1 cellular context compared by ENCODE assay signal in genomic region chr5:178730940-178731265, GRCh38.
TF ChIP-seq lines count a peak whose summit lies in the region.

No MANE protein-coding gene starts in this region.

TF ChIP-seq in WTC11, 78 proteins besides CTCF, POLR2A, EP300 and RAD21 (continued from another document):
- TF ChIP-seq PREB (CRISPR knock-in tag; IDR thresholded peaks at IDR 0.05; ENCODE audit: borderline replicate concordance) (no peak), USF1 (CRISPR knock-in tag; IDR thresholded peaks at IDR 0.05) (no peak), SMAD4 (CRISPR knock-in tag; IDR thresholded peaks at IDR 0.05) (no peak), GTF2I (CRISPR knock-in tag; conservative IDR thresholded peaks at IDR 0.05) (no peak), ZNF121 (CRISPR knock-in tag; IDR thresholded peaks at IDR 0.05) (no peak), ZNF263 (CRISPR knock-in tag; IDR thresholded peaks at IDR 0.05; ENCODE audit: low read depth) (no peak), JAZF1 (CRISPR knock-in tag; IDR thresholded peaks at IDR 0.05) (no peak), ELF4 (CRISPR knock-in tag; IDR thresholded peaks at IDR 0.05; ENCODE audit: low read depth) (no peak), TEAD4 (CRISPR knock-in tag; IDR thresholded peaks at IDR 0.05) (no peak), GABPB1 (CRISPR knock-in tag; IDR thresholded peaks at IDR 0.05) (no peak), CDX4 (CRISPR knock-in tag; IDR thresholded peaks at IDR 0.05; ENCODE audit: borderline replicate concordance) (no peak), IRF1 (CRISPR knock-in tag; IDR thresholded peaks at IDR 0.05) (no peak), GRHL2 (CRISPR knock-in tag; IDR thresholded peaks at IDR 0.05; ENCODE audit: insufficient replicate concordance, severe bottlenecking) (no peak)
- TF ChIP-seq, protein P1, sequence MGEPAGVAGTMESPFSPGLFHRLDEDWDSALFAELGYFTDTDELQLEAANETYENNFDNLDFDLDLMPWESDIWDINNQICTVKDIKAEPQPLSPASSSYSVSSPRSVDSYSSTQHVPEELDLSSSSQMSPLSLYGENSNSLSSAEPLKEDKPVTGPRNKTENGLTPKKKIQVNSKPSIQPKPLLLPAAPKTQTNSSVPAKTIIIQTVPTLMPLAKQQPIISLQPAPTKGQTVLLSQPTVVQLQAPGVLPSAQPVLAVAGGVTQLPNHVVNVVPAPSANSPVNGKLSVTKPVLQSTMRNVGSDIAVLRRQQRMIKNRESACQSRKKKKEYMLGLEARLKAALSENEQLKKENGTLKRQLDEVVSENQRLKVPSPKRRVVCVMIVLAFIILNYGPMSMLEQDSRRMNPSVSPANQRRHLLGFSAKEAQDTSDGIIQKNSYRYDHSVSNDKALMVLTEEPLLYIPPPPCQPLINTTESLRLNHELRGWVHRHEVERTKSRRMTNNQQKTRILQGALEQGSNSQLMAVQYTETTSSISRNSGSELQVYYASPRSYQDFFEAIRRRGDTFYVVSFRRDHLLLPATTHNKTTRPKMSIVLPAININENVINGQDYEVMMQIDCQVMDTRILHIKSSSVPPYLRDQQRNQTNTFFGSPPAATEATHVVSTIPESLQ (CRISPR knock-in tag; IDR thresholded peaks at IDR 0.05) = no peak
- TF ChIP-seq, protein P2, sequence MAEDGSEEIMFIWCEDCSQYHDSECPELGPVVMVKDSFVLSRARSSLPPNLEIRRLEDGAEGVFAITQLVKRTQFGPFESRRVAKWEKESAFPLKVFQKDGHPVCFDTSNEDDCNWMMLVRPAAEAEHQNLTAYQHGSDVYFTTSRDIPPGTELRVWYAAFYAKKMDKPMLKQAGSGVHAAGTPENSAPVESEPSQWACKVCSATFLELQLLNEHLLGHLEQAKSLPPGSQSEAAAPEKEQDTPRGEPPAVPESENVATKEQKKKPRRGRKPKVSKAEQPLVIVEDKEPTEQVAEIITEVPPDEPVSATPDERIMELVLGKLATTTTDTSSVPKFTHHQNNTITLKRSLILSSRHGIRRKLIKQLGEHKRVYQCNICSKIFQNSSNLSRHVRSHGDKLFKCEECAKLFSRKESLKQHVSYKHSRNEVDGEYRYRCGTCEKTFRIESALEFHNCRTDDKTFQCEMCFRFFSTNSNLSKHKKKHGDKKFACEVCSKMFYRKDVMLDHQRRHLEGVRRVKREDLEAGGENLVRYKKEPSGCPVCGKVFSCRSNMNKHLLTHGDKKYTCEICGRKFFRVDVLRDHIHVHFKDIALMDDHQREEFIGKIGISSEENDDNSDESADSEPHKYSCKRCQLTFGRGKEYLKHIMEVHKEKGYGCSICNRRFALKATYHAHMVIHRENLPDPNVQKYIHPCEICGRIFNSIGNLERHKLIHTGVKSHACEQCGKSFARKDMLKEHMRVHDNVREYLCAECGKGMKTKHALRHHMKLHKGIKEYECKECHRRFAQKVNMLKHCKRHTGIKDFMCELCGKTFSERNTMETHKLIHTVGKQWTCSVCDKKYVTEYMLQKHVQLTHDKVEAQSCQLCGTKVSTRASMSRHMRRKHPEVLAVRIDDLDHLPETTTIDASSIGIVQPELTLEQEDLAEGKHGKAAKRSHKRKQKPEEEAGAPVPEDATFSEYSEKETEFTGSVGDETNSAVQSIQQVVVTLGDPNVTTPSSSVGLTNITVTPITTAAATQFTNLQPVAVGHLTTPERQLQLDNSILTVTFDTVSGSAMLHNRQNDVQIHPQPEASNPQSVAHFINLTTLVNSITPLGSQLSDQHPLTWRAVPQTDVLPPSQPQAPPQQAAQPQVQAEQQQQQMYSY (CRISPR knock-in tag; IDR thresholded peaks at IDR 0.05) = no peak
- TF ChIP-seq, protein P3, sequence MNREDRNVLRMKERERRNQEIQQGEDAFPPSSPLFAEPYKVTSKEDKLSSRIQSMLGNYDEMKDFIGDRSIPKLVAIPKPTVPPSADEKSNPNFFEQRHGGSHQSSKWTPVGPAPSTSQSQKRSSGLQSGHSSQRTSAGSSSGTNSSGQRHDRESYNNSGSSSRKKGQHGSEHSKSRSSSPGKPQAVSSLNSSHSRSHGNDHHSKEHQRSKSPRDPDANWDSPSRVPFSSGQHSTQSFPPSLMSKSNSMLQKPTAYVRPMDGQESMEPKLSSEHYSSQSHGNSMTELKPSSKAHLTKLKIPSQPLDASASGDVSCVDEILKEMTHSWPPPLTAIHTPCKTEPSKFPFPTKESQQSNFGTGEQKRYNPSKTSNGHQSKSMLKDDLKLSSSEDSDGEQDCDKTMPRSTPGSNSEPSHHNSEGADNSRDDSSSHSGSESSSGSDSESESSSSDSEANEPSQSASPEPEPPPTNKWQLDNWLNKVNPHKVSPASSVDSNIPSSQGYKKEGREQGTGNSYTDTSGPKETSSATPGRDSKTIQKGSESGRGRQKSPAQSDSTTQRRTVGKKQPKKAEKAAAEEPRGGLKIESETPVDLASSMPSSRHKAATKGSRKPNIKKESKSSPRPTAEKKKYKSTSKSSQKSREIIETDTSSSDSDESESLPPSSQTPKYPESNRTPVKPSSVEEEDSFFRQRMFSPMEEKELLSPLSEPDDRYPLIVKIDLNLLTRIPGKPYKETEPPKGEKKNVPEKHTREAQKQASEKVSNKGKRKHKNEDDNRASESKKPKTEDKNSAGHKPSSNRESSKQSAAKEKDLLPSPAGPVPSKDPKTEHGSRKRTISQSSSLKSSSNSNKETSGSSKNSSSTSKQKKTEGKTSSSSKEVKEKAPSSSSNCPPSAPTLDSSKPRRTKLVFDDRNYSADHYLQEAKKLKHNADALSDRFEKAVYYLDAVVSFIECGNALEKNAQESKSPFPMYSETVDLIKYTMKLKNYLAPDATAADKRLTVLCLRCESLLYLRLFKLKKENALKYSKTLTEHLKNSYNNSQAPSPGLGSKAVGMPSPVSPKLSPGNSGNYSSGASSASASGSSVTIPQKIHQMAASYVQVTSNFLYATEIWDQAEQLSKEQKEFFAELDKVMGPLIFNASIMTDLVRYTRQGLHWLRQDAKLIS (CRISPR knock-in tag; IDR thresholded peaks at IDR 0.05; ENCODE audit: borderline replicate concordance) = no peak
